Comparison of ENCODE assay signal across 1 cellular context in genomic region chr19:3161453-3161852, GRCh38.
TF ChIP-seq lines count a peak whose summit lies in the region.

No MANE protein-coding gene starts in this region.

TF ChIP-seq in endothelial cell of umbilical vein, 7 proteins besides CTCF, POLR2A, EP300 and RAD21:
- peak; percentile 81 for TF ChIP-seq FOS (IDR thresholded peaks at IDR 0.05; ENCODE audit: borderline replicate concordance, insufficient read depth, low read length)
- TF ChIP-seq EZH2 (IDR thresholded peaks at IDR 0.05; ENCODE audit: borderline replicate concordance, low read depth, low read length, severe bottlenecking): no peak
